28 cellular contexts compared by ENCODE assay signal in the genomic region with DNA sequence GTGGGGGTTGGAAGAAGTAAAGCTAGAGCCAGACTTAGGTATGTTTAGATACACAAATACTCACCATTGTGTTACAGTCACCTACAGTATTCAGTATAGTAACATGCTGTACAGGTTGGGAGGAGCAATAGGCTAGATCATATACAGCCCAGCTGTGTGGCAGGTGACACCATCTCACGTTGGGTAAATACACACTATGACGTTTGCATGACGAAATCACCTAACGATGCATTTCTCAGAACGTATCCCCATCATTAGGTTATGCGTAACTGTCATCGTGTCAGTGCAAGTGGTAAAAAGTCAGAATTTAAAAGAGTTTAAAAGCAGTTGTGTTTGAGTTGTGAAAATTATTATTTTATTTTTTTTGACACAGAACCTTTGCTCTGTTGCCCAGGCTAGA.
"Had no signal": no experiment of that assay in that cellular context is flagged by ENCODE, and none has a peak within 500 bp of the region (broad histone marks: within the 10 kb centered on the region; RNA-seq: fewer than 3 reads in every experiment).

No MANE protein-coding gene starts in this region.

- FAIRE-seq: colon, endometrium, endothelial cell of umbilical vein, frontal cortex had no signal

- H3K4me3 Mint-ChIP-seq: dendritic cell treated with granulocyte-macrophage colony-stimulating factor and Interleukin-4, amounts not matched to agents 40 ng/mL and 50 ng/mL, for 4 days; effector memory CD8-positive, alpha-beta T cell; endodermal cell had no signal

- H3K9me3 Mint-ChIP-seq: dendritic cell treated with granulocyte-macrophage colony-stimulating factor and Interleukin-4, amounts not matched to agents 40 ng/mL and 50 ng/mL, for 4 days; effector memory CD8-positive, alpha-beta T cell; endodermal cell had no signal

- DNase-seq: colonic mucosa; cortex of kidney; dermis blood vessel endothelial cell; effector CD4-positive, alpha-beta T cell; effector CD8-positive, alpha-beta T cell; effector memory CD4-positive, alpha-beta T cell; effector memory CD8-positive, alpha-beta T cell; erythroblast; esophagus squamous epithelium; foreskin fibroblast; foreskin keratinocyte; foreskin melanocyte; gastrocnemius medialis; glutamatergic neuron; head of caudate nucleus; heart left ventricle; heart right ventricle had no signal

- H3K4me3 ChIP-seq: colonic mucosa, coronary artery, esophagus muscularis mucosa, esophagus squamous epithelium, gastrocnemius medialis, gastroesophageal sphincter, heart left ventricle, heart right ventricle had no signal

- H3K27ac ChIP-seq: colonic mucosa, coronary artery, epithelial cell of prostate, esophagus muscularis mucosa, esophagus squamous epithelium, foreskin keratinocyte, gastrocnemius medialis, gastroesophageal sphincter, heart left ventricle, heart right ventricle had no signal

- ATAC-seq: effector memory CD8-positive, alpha-beta T cell; esophagus mucosa; foreskin keratinocyte; gastrocnemius medialis; gastroesophageal sphincter; heart left ventricle; heart right ventricle had no signal

- H3K27ac Mint-ChIP-seq: dendritic cell treated with granulocyte-macrophage colony-stimulating factor and Interleukin-4, amounts not matched to agents 40 ng/mL and 50 ng/mL, for 4 days; effector memory CD8-positive, alpha-beta T cell; endodermal cell had no signal

- H3K27me3 ChIP-seq: colonic mucosa, esophagus muscularis mucosa, esophagus squamous epithelium, foreskin keratinocyte, gastrocnemius medialis, gastroesophageal sphincter had no signal

- H3K9me3 ChIP-seq: colonic mucosa, esophagus muscularis mucosa, esophagus squamous epithelium, gastrocnemius medialis, gastroesophageal sphincter, heart left ventricle, heart right ventricle had no signal

- H3K4me1 ChIP-seq: colonic mucosa, esophagus squamous epithelium, foreskin keratinocyte, gastrocnemius medialis, gastroesophageal sphincter, heart left ventricle, heart right ventricle had no signal

- H3K36me3 ChIP-seq: colonic mucosa, esophagus muscularis mucosa, esophagus squamous epithelium, gastrocnemius medialis, gastroesophageal sphincter, heart left ventricle, heart right ventricle had no signal
